Comparison of ENCODE assay signal across 8 cellular contexts in the genomic region with DNA sequence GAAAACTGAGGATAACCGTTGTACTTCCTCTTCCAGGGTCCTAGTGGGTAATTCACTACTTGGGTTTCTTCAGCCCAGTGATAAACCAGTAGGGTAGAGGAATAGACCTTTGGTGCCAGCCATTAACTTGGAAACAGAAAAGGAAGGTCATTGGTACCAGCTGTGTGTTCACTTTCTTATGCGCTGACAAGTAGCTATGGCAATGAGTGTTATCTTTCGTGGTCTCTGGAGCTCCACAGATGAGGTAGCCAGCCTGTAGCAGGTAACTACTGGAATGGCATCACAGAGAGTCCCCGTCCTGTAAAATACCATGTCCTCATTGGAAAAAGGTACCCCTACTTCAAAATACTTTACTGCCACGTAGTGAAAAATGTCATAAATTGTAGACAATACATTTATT. TPM values are rescaled to one million over a fixed set of nuclear protein-coding genes. Genes with fewer than 3 reads are reported as not detected.
DNase-seq lines count a peak whose midpoint lies in the region; ATAC-seq and TF ChIP-seq lines count a peak whose summit lies in the region.

No MANE protein-coding gene starts in this region.

- CTCF ChIA-PET in T-cell (lab: Charles Lee), result interaction anchor here in 1 of 2 donors (0.7 to 1.6 kb wide), 2 partner anchors 16 to 62 kb away, joined by 3 to 5 read pairs; no protein-coding TSS in a partner anchor

- TF ChIP-seq CTCF in fibroblast of mammary gland (conservative IDR thresholded peaks at IDR 0.05; ENCODE audit: control insufficient read depth, insufficient read depth, low read depth, low read length), result no peak

- POLR2A ChIA-PET in T-cell (lab: Charles Lee), result interaction anchor here (0.6 to 2.6 kb wide), 5 partner anchors 9 to 660 kb away, joined by 3 to 18 read pairs (median 4); a partner anchor contains a TSS

- H3K4me3 ChIP-seq in fibroblast of mammary gland (ENCODE audit: control insufficient read depth, low read depth, low read length) (peak overlapping the region; percentile 93), aorta (ENCODE audit: low read length in 2 of 2) (peak overlapping the region; percentile 22 to 93)

- peaks cover 0 to 4% of the 10 kb centered on the region in 2 donors for H3K4me1 ChIP-seq in aorta (ENCODE audit: control insufficient read depth in 1 of 2, insufficient read depth in 2 of 2, low read length in 2 of 2)

- peaks cover 19% of the 10 kb centered on the region for H3K36me3 Mint-ChIP-seq in T-cell

- H3K36me3 ChIP-seq in aorta (ENCODE audit: control insufficient read depth in 1 of 2, insufficient read depth in 2 of 2, low read length in 1 of 2), result no peaks in the 10 kb centered on the region

- intact Hi-C loops in aorta (cut with DNase I), result no loop called here

- no peaks in the 10 kb centered on the region for H3K9me3 Mint-ChIP-seq in T-cell

- H3K27me3 Mint-ChIP-seq in T-cell, result no peaks in the 10 kb centered on the region

- peak overlapping the region; percentile 87 to 91 (median 90) for H3K4me3 Mint-ChIP-seq in T-cell

- H3K9me3 ChIP-seq in aorta (ENCODE audit: control insufficient read depth, low read length), result no peaks in the 10 kb centered on the region

- DNase-seq in stimulated activated CD4-positive, alpha-beta T cell treated with anti-CD3 and anti-CD28 coated beads, Interleukin-15, amount 100 ng/mL, for 24 hours, result peak; percentile 15
- DNase-seq in stimulated activated CD4-positive, alpha-beta T cell treated with anti-CD3 and anti-CD28 coated beads, Interleukin-4, amount 100 ng/mL, for 4 hours, result no peak
- DNase-seq in T-cell, result no peak
- DNase-seq in fibroblast of mammary gland (ENCODE audit: low read depth), result peak; percentile 16
- no peak for DNase-seq in aorta
- no peak for DNase-seq in caudate nucleus (lab: John Stamatoyannopoulos, UW)
- DNase-seq in activated CD4-positive, alpha-beta T cell treated with anti-CD3 and anti-CD28 coated beads, Interleukin-2, amount 50 U/mL, for 48 hours, result no peak

- 54 to 60% methylated on average over 5 of the region's 5 CpGs for WGBS in aorta, 2 donors

- ATAC-seq in T-cell (replicated peaks in 1 of 4) (no peak), aorta (ENCODE audit: low FRiP score) (no peak), HG02623 (IDR thresholded peaks at IDR 0.05; ENCODE audit: unreplicated experiment) (no peak)

- peak overlapping the region in 1 of 2 donors; percentile 40 for H3K27ac Mint-ChIP-seq in T-cell

- H3K27me3 ChIP-seq in aorta (ENCODE audit: control insufficient read depth in 1 of 2, insufficient read depth in 2 of 2, low read length in 1 of 2), result no peaks in the 10 kb centered on the region

- peaks cover 53 to 54% (median 54%) of the 10 kb centered on the region in 3 donors for H3K4me1 Mint-ChIP-seq in T-cell

- H3K27ac ChIP-seq in aorta (ENCODE audit: low read depth in 1 of 2, low read length in 2 of 2), result no peak overlapping the region
- no peak overlapping the region for H3K27ac ChIP-seq in caudate nucleus (ENCODE audit: low read depth, low read length)

RNA-seq across cellular contexts. Expression of a gene that starts 2.3 kb away (rescaled TPM):
- total RNA-seq in T-cell (100 to 1,000 TPM in 2 of 5 donors, 10 to 100 TPM in 3; 92.7 to 125 (median 96.2) TPM), aorta (10 to 100 TPM; 38.2 to 60.3 TPM)
- polyA plus RNA-seq in aorta, result 10 to 100 TPM; 13.0 to 25.7 TPM

Comparison
In these comparisons a context has a peak if more than half of its experiments do, and no peak if none do; other contexts are left out.
1. DNase-seq: peak in stimulated activated CD4-positive, alpha-beta T cell treated with anti-CD3 and anti-CD28 coated beads, Interleukin-15, amount 100 ng/mL, for 24 hours (single experiment) and fibroblast of mammary gland (single experiment); none in stimulated activated CD4-positive, alpha-beta T cell treated with anti-CD3 and anti-CD28 coated beads, Interleukin-4, amount 100 ng/mL, for 4 hours (0 of 2), T-cell (0 of 34), aorta (0 of 2), caudate nucleus (0 of 61) and activated CD4-positive, alpha-beta T cell treated with anti-CD3 and anti-CD28 coated beads, Interleukin-2, amount 50 U/mL, for 48 hours (0 of 2).